23 cellular contexts compared by ENCODE assay signal in genomic region chr18:61368001-61368400, GRCh38. TPM values are rescaled to one million over a fixed set of nuclear protein-coding genes. Genes with fewer than 3 reads are reported as not detected.
"Had no signal": no experiment of that assay in that cellular context is flagged by ENCODE, and none has a peak within 500 bp of the region (broad histone marks: within the 10 kb centered on the region; RNA-seq: fewer than 3 reads in every experiment).

No MANE protein-coding gene starts in this region.

- DNase-seq: KBM-7, MV-4-11, NCI-H1048, NCI-H1105, NCI-H1417, NCI-H146, NCI-H1694 treated with DMSO at 0.1 percent for 48 hours, NCI-H2029, NCI-H2081 treated with DMSO at 0.1 percent for 48 hours, NCI-H2171, NCI-H345, NCI-H446 treated with DMSO at 0.1 percent for 48 hours, NCI-H510A treated with DMSO at 0.1 percent for 48 hours, SHP77, SK-N-SH, SW 1271, T-cell had no signal

- H3K36me3 Mint-ChIP-seq: T-cell had no signal

- H3K27ac ChIP-seq: RWPE1 had no signal

- H3K4me3 Mint-ChIP-seq: T-cell; T-helper 1 cell treated with Interleukin-12 subunit alpha and Interleukin-12 subunit beta and Interleukin-4 antibody, amounts not matched to agents 30 μg/mL and 1 μg/mL, for 36 hours had no signal

- H3K9me3 Mint-ChIP-seq: T-helper 1 cell treated with Interleukin-12 subunit alpha and Interleukin-12 subunit beta and Interleukin-4 antibody, amounts not matched to agents 30 μg/mL and 1 μg/mL, for 36 hours had no signal

- H3K4me1 Mint-ChIP-seq: T-cell had no signal

- H3K9me3 ChIP-seq: SK-N-SH had no signal

- H3K27ac Mint-ChIP-seq: T-cell; T-helper 1 cell treated with Interleukin-12 subunit alpha and Interleukin-12 subunit beta and Interleukin-4 antibody, amounts not matched to agents 30 μg/mL and 1 μg/mL, for 36 hours had no signal

RNA-seq across cellular contexts. Expression of gene CDH20, which starts 34.8 kb away (rescaled TPM):
- total RNA-seq: HT-29, LHCN-M2, MCF 10A, SK-MEL-5 had no signal
